In genomic region chr6:150704447-150705192, GRCh38 we compare ENCODE assay signal across 18 cellular contexts.
"Had no signal": no experiment of that assay in that cellular context is flagged by ENCODE, and none has a peak within 500 bp of the region (broad histone marks: within the 10 kb centered on the region; RNA-seq: fewer than 3 reads in every experiment).

No MANE protein-coding gene starts in this region.

- DNase-seq: activated CD4-positive, alpha-beta T cell treated with anti-CD3 and anti-CD28 coated beads for 4 hours; activated CD8-positive, alpha-beta memory T cell treated with anti-CD3 and anti-CD28 coated beads, Interleukin-2, amount 50 U/mL, for 4 hours; activated CD8-positive, alpha-beta T cell treated with anti-CD3 and anti-CD28 coated beads for 36 hours; activated naive CD4-positive, alpha-beta T cell treated with Interleukin-2 at 50 U/mL for 16 hours; activated naive CD8-positive, alpha-beta T cell treated with anti-CD3 and anti-CD28 coated beads, Interleukin-2, amount 50 U/mL, for 24 hours; activated T-cell treated with anti-CD3 and anti-CD28 coated beads, Interleukin-2, amount 50 U/mL, for 72 hours; foreskin keratinocyte; head of caudate nucleus; islet precursor cell; left lung; mesenchymal stem cell; posterior cingulate gyrus; T1000; upper lobe of right lung had no signal

- H3K27me3 ChIP-seq: foreskin keratinocyte, left lung, upper lobe of right lung had no signal

- H3K9me3 Mint-ChIP-seq: activated CD8-positive, alpha-beta T cell treated with anti-CD3 and anti-CD28 coated beads for 36 hours; activated naive CD8-positive, alpha-beta T cell treated with anti-CD3 and anti-CD28 coated beads, Interleukin-2, amount 50 U/mL, for 24 hours; activated T-cell treated with anti-CD3 and anti-CD28 coated beads, Interleukin-2, amount 50 U/mL, for 72 hours; stimulated activated effector memory CD8-positive, alpha-beta T cell treated with anti-CD3 and anti-CD28 coated beads, Interleukin-12 subunit alpha, Interleukin-12 subunit beta, amount 100 ng/mL, for 72 hours had no signal

- ATAC-seq: activated CD8-positive, alpha-beta T cell treated with anti-CD3 and anti-CD28 coated beads for 36 hours; activated naive CD8-positive, alpha-beta T cell treated with anti-CD3 and anti-CD28 coated beads, Interleukin-2, amount 50 U/mL, for 24 hours; activated T-cell treated with anti-CD3 and anti-CD28 coated beads, Interleukin-2, amount 50 U/mL, for 72 hours; foreskin keratinocyte; left lung; stimulated activated effector memory CD8-positive, alpha-beta T cell treated with anti-CD3 and anti-CD28 coated beads, Interleukin-12 subunit alpha, Interleukin-12 subunit beta, amount 100 ng/mL, for 72 hours; upper lobe of right lung had no signal

- H3K27ac ChIP-seq: foreskin keratinocyte, left lung, upper lobe of right lung had no signal

- H3K9me3 ChIP-seq: left lung, upper lobe of right lung had no signal

- H3K4me3 ChIP-seq: left lung, skin epidermis, upper lobe of right lung had no signal

- H3K36me3 ChIP-seq: left lung, upper lobe of right lung had no signal

- H3K4me3 Mint-ChIP-seq: activated CD8-positive, alpha-beta T cell treated with anti-CD3 and anti-CD28 coated beads for 36 hours; activated naive CD8-positive, alpha-beta T cell treated with anti-CD3 and anti-CD28 coated beads, Interleukin-2, amount 50 U/mL, for 24 hours; activated T-cell treated with anti-CD3 and anti-CD28 coated beads, Interleukin-2, amount 50 U/mL, for 72 hours; stimulated activated effector memory CD8-positive, alpha-beta T cell treated with anti-CD3 and anti-CD28 coated beads, Interleukin-12 subunit alpha, Interleukin-12 subunit beta, amount 100 ng/mL, for 72 hours had no signal

- FAIRE-seq: astrocyte, endometrium had no signal

- H3K27me3 Mint-ChIP-seq: activated CD8-positive, alpha-beta T cell treated with anti-CD3 and anti-CD28 coated beads for 36 hours had no signal

- H3K27ac Mint-ChIP-seq: activated CD8-positive, alpha-beta T cell treated with anti-CD3 and anti-CD28 coated beads for 36 hours; activated naive CD8-positive, alpha-beta T cell treated with anti-CD3 and anti-CD28 coated beads, Interleukin-2, amount 50 U/mL, for 24 hours; activated T-cell treated with anti-CD3 and anti-CD28 coated beads, Interleukin-2, amount 50 U/mL, for 72 hours; stimulated activated effector memory CD8-positive, alpha-beta T cell treated with anti-CD3 and anti-CD28 coated beads, Interleukin-12 subunit alpha, Interleukin-12 subunit beta, amount 100 ng/mL, for 72 hours had no signal

- H3K4me1 Mint-ChIP-seq: stimulated activated effector memory CD8-positive, alpha-beta T cell treated with anti-CD3 and anti-CD28 coated beads, Interleukin-12 subunit alpha, Interleukin-12 subunit beta, amount 100 ng/mL, for 72 hours had no signal

- H3K36me3 Mint-ChIP-seq: stimulated activated effector memory CD8-positive, alpha-beta T cell treated with anti-CD3 and anti-CD28 coated beads, Interleukin-12 subunit alpha, Interleukin-12 subunit beta, amount 100 ng/mL, for 72 hours had no signal

- H3K4me1 ChIP-seq: foreskin keratinocyte, upper lobe of right lung had no signal
